Comparison of ENCODE assay signal across 8 cellular contexts in genomic region chr17:82213251-82214011, GRCh38. TPM values are rescaled to one million over a fixed set of nuclear protein-coding genes. Genes with fewer than 3 reads are reported as not detected.
A peak's percentile ranks its signal among the peaks of the same experiment; 100 is the strongest.
DNase-seq lines count a peak whose midpoint lies in the region; ATAC-seq, FAIRE-seq and TF ChIP-seq lines count a peak whose summit lies in the region.

No MANE protein-coding gene starts in this region.

- H2AFZ ChIP-seq in SK-N-SH (ENCODE audit: low read depth), result peak overlapping the region; percentile 80; the same call in 1 of the 2 replicates
- peak overlapping the region; percentile 87 for H2AFZ ChIP-seq in GM12878 (ENCODE audit: control insufficient read depth, low read depth, low read length)

- peak overlapping the region; percentile 99 for H3K4me2 ChIP-seq in SK-N-SH
- peak overlapping the region; percentile 81 for H3K4me2 ChIP-seq in GM12878 (ENCODE audit: control insufficient read depth, insufficient read depth)

- DNase-seq in A172 (ENCODE audit: low spot score) (peak; percentile 58), GM13977 (ENCODE audit: low spot score) (peak; percentile 77), HT-29 (ENCODE audit: low spot score) (peak; percentile 43), SK-N-SH (peak; percentile 97), GM12878 (ENCODE audit: low read depth, low spot score) (no peak), sciatic nerve (ENCODE audit: low spot score) (peak; percentile 61), posterior vena cava (ENCODE audit: low spot score) (no peak)

- H3K27ac ChIP-seq in SK-N-SH (ENCODE audit: low read depth in 2 of 2, low read length in 1 of 2) (peak overlapping the region; percentile 83 to 89), GM12878 (ENCODE audit: control insufficient read depth, insufficient read depth) (peak overlapping the region; percentile 72)

- H3K9me2 ChIP-seq in SK-N-SH, result no peaks in the 10 kb centered on the region

- POLR2A ChIA-PET in SK-N-SH (lab: Yijun Ruan, JAX) (no interaction called here), GM12878 (lab: Charles Lee) (interaction anchor here (1.9 to 3.0 kb wide), 2 partner anchors 16 to 84 kb away, joined by 10 read pairs; partner anchors contain the start of gene SLC16A3)

- ATAC-seq in GM12878 (peak; percentile 33), sciatic nerve (peak; percentile 48)

- peaks cover 28 to 43% of the 10 kb centered on the region in 2 experiments for H3K4me1 ChIP-seq in SK-N-SH (ENCODE audit: control insufficient read depth in 1 of 2, insufficient read depth in 2 of 2, low read depth in 1 of 2, low read length in 1 of 2)
- H3K4me1 ChIP-seq in GM12878 (ENCODE audit: control insufficient read depth, insufficient read depth, low read length), result peaks cover 29% of the 10 kb centered on the region

- peak; percentile 49 for TF ChIP-seq POLR2A in GM12878 (IDR thresholded peaks at IDR 0.05; ENCODE audit: low read depth, low read length)

- peak overlapping the region; percentile 93 for H3K9ac ChIP-seq in SK-N-SH
- peak overlapping the region; percentile 87 for H3K9ac ChIP-seq in GM12878 (ENCODE audit: control insufficient read depth, insufficient read depth, low read length)

- TF ChIP-seq RAD21 in SK-N-SH (IDR thresholded peaks at IDR 0.05; ENCODE audit: low read length) (no peak), GM12878 (IDR thresholded peaks at IDR 0.05; ENCODE audit: insufficient read depth, low read depth, low read length) (no peak)

- H3K36me3 ChIP-seq in SK-N-SH (replicated peaks in 1 of 2; ENCODE audit: control insufficient read depth in 1 of 2, insufficient read depth in 2 of 2, low read length in 1 of 2) (peaks cover 0 to 8% of the 10 kb centered on the region in 2 experiments), GM12878 (ENCODE audit: control insufficient read depth in 2 of 2, insufficient read depth in 2 of 2, low read length in 1 of 2) (no peaks in the 10 kb centered on the region)

- FAIRE-seq in GM12878 (lab: Jason Lieb, UNC), result peak; percentile 47

- TF ChIP-seq CTCF in GM13977 (IDR thresholded peaks at IDR 0.05; ENCODE audit: extremely low read depth, insufficient read depth, missing control alignments), result no peak
- no peak for TF ChIP-seq CTCF in SK-N-SH (IDR thresholded peaks at IDR 0.05)
- no peak for TF ChIP-seq CTCF in GM12878 (IDR thresholded peaks at IDR 0.05 in 2 of 3, conservative IDR thresholded peaks at IDR 0.05 in 1 of 3; ENCODE audit: control insufficient read depth in 2 of 3, extremely low read depth in 1 of 3, insufficient read depth in 1 of 3, low read depth in 3 of 3, low read length in 3 of 3)

- H3K9me3 ChIP-seq in SK-N-SH (no peaks in the 10 kb centered on the region), GM12878 (replicated peaks; ENCODE audit: control insufficient read depth, insufficient read depth, low read length) (no peaks in the 10 kb centered on the region)

- no peaks in the 10 kb centered on the region for H3K27me3 ChIP-seq in SK-N-SH (ENCODE audit: insufficient read depth)
- no peaks in the 10 kb centered on the region for H3K27me3 ChIP-seq in GM12878 (replicated peaks in 1 of 2; ENCODE audit: control insufficient read depth in 2 of 2, insufficient read depth in 2 of 2, low read length in 1 of 2)

- RAD21 ChIA-PET in GM12878 (lab: Charles Lee; ENCODE audit: unreplicated experiment), result interaction anchor here (1.1 kb wide), 1 partner anchor 85 kb away, joined by 3 read pairs; no protein-coding TSS in a partner anchor

- in situ Hi-C loops in GM13977 (cut with MboI; ENCODE audit: low pct_unique_long_range_greater_than_20kb, low sequenced_read_pairs, unreplicated experiment), result no loop called here
- in situ Hi-C loops in GM12878 (cut with MboI), result no loop called here

- H4K20me1 ChIP-seq in SK-N-SH (ENCODE audit: insufficient read depth) (no peaks in the 10 kb centered on the region), GM12878 (ENCODE audit: control insufficient read depth, insufficient read depth) (no peaks in the 10 kb centered on the region)

- peaks cover 29% of the 10 kb centered on the region for H3F3A ChIP-seq in SK-N-SH (replicated peaks; ENCODE audit: insufficient read depth)

- peak overlapping the region; percentile 76 to 88 for H3K4me3 ChIP-seq in SK-N-SH (ENCODE audit: low read depth in 2 of 2, low read length in 1 of 2)
- H3K4me3 ChIP-seq in GM12878, result peak overlapping the region; percentile 76
- H3K4me3 ChIP-seq in iPS-11a (ENCODE audit: low read depth, low read length), result peak overlapping the region; percentile 61

- H3K79me2 ChIP-seq in SK-N-SH (ENCODE audit: insufficient read depth), result peaks cover 35% of the 10 kb centered on the region
- no peaks in the 10 kb centered on the region; the same call in 1 of the 2 replicates for H3K79me2 ChIP-seq in GM12878 (ENCODE audit: control insufficient read depth, insufficient read depth, low read length)

- BruUV-seq in GM12878 (replicated peaks; lab: Mats Ljungman, UMichigan), result no TSS peak

- SMC1A ChIA-PET in GM12878 (lab: Charles Lee; ENCODE audit: uncharacterized antibody, unreplicated experiment), result interaction anchor here (1.0 kb wide), 1 partner anchor 15 kb away, joined by 3 read pairs; the partner anchor contains the start of gene SLC16A3

- CTCF ChIA-PET in SK-N-SH (lab: Yijun Ruan, JAX), result interaction anchor here (1.5 to 3.1 kb wide), 6 partner anchors 7 to 183 kb away, joined by 3 to 15 read pairs (median 7); partner anchors contain the start of gene RAC3
- CTCF ChIA-PET in GM12878 (lab: Yijun Ruan, JAX), result interaction anchor here (0.6 to 1.6 kb wide), 2 partner anchors 7 to 1502 kb away, joined by 4 to 5 read pairs; no protein-coding TSS in a partner anchor

- intact Hi-C loops in GM12878 (cut with micrococcal nuclease; ENCODE audit: unreplicated experiment), result loop anchor here (2.0 kb wide), 1 partner anchor 15 kb away; the partner anchor contains the start of gene SLC16A3
- intact Hi-C loops in sciatic nerve (cut with DNase I), result no loop called here
- intact Hi-C loops in posterior vena cava (cut with DNase I), result no loop called here

- 9% methylated on average over 32 of the region's 37 CpGs for WGBS in SK-N-SH (ENCODE audit: low lambda C conversion rate)
- WGBS in GM12878 (ENCODE audit: insufficient coverage, insufficient replicate concordance, low lambda C conversion rate, missing lambda C conversion rate), result 6% methylated on average over 31 of the region's 37 CpGs

- peak in 1 of 2 experiments; percentile 21; a peak in 1 of 4 replicates for TF ChIP-seq EP300 in SK-N-SH (IDR thresholded peaks at IDR 0.05; ENCODE audit: borderline replicate concordance in 1 of 2, low read depth in 1 of 2, low read length in 1 of 2)
- TF ChIP-seq EP300 in GM12878 (IDR thresholded peaks at IDR 0.05; ENCODE audit: borderline replicate concordance in 1 of 2, control insufficient read depth in 1 of 2, low read depth in 2 of 2, low read length in 2 of 2), result no peak

TF ChIP-seq in GM12878, 131 proteins besides CTCF, POLR2A, EP300 and RAD21 (continues in another document):
- TF ChIP-seq RAD51 (IDR thresholded peaks at IDR 0.05), result no peak
- TF ChIP-seq BMI1 (IDR thresholded peaks at IDR 0.05; ENCODE audit: borderline replicate concordance), result no peak

RNA-seq across cellular contexts. Expression of gene CCDC57, which starts 0.8 kb away (rescaled TPM):
- total RNA-seq in A172 (2014; rRNA removed; shearing (Covaris generic)), result 8.9 and 14.6 TPM in 2 replicates
- total RNA-seq in HT-29 (2014; rRNA removed; shearing (Covaris generic)), result 47.6 and 48.2 TPM in 2 replicates
- polyA plus RNA-seq in SK-N-SH (2012; rRNA removed), result 68.6 and 82.9 TPM in 2 replicates
- 11.2 and 17.5 TPM in 2 replicates for polyA plus RNA-seq in SK-N-SH (2012; cell fraction: cytosol; rRNA removed)
- 417 and 423 TPM in 2 replicates for polyA plus RNA-seq in SK-N-SH (2012; cell fraction: nucleus; rRNA removed)
- 92.3 and 116 TPM in 2 replicates for total RNA-seq in GM12878 (2013; cell fraction: nucleolus; rRNA removed)
- 43.0 and 49.0 TPM in 2 replicates for total RNA-seq in GM12878 (2014; rRNA removed)
- total RNA-seq in GM12878 (2014; rRNA removed; fragmentation: Illumina TruSeq; extraction: Trizol), result 36.9 and 42.5 TPM in 2 replicates
- 69.1 and 74.1 TPM in 2 replicates for total RNA-seq in GM12878 (2021)
- 82.9 TPM for polyA plus RNA-seq in GM12878 (2011; ENCODE audit: low read depth)
- 16.2 and 30.5 TPM in 2 replicates for polyA plus RNA-seq in GM12878 (2011; rRNA removed)
- 93.0 and 152 TPM in 2 replicates for polyA plus RNA-seq in GM12878 (2011; cell fraction: cytosol; rRNA removed)
- polyA plus RNA-seq in GM12878 (2011; cell fraction: nucleus; rRNA removed), result 97.1 and 115 TPM in 2 replicates
- 44.5 and 61.4 TPM in 2 replicates for polyA plus RNA-seq in GM12878 (2012)
- 7.2 and 29.3 TPM in 2 replicates for polyA plus RNA-seq in GM12878 (2014; fragmentation: Illumina TruSeq; extraction: Trizol)
- 10 to 100 TPM in 1 of 2 experiments, 1 to 10 TPM in 1; 5.4 to 18.0 TPM for polyA plus RNA-seq in GM12878 (2014; fragmentation: Nextera tagmentation; extraction: Ambion mirVana)
- 123 and 135 TPM in 2 replicates for polyA plus RNA-seq in GM12878 (2014; rRNA removed)
- 10 to 100 TPM; 77.2 to 80.3 TPM for polyA plus RNA-seq in GM12878 (2016; fragmentation: Nextera tagmentation; extraction: Ambion mirVana)
- polyA minus RNA-seq in GM12878 (2011; rRNA and poly(A)+ RNA removed), result 9.0 and 23.6 TPM in 2 replicates
- polyA minus RNA-seq in GM12878 (2011; cell fraction: cytosol; rRNA and poly(A)+ RNA removed), result 7.8 and 11.4 TPM in 2 replicates
- 13.3 and 20.4 TPM in 2 replicates for polyA minus RNA-seq in GM12878 (2011; cell fraction: nucleus; rRNA and poly(A)+ RNA removed)
- total RNA-seq in sciatic nerve, result 50.6 TPM
- total RNA-seq in posterior vena cava, result 10 to 100 TPM; 20.3 to 28.5 TPM

RNA-seq across cellular contexts. Expression of gene SLC16A3, which starts 15.4 kb away (rescaled TPM):
- total RNA-seq in A172 (2014; rRNA removed; shearing (Covaris generic)), result 65.3 and 66.7 TPM in 2 replicates
- total RNA-seq in HT-29 (2014; rRNA removed; shearing (Covaris generic)), result 132 and 156 TPM in 2 replicates
- polyA plus RNA-seq in SK-N-SH (2012; rRNA removed) (68.8 and 70.7 TPM in 2 replicates), GM12878 (2011; rRNA removed) (18.0 and 44.4 TPM in 2 replicates), GM12878 (2014; fragmentation: Illumina TruSeq; extraction: Trizol) (0.44 and 4.6 TPM in 2 replicates), GM12878 (2014; fragmentation: Nextera tagmentation; extraction: Ambion mirVana) (1 to 10 TPM in 1 of 2 experiments, under 1 TPM in 1; 0.10 to 1.2 TPM), GM12878 (2014; rRNA removed) (30.0 and 33.0 TPM in 2 replicates), GM12878 (2016; fragmentation: Nextera tagmentation; extraction: Ambion mirVana) (1 to 10 TPM; 4.3 to 5.7 TPM)
- polyA plus RNA-seq in SK-N-SH (2012; cell fraction: cytosol; rRNA removed), result 25.2 and 42.6 TPM in 2 replicates
- polyA plus RNA-seq in SK-N-SH (2012; cell fraction: nucleus; rRNA removed), result 38.5 and 58.7 TPM in 2 replicates
- total RNA-seq in GM12878 (2013; cell fraction: nucleolus; rRNA removed), result 264 and 312 TPM in 2 replicates
- total RNA-seq in GM12878 (2014; rRNA removed) (33.4 and 37.8 TPM in 2 replicates), GM12878 (2014; rRNA removed; fragmentation: Illumina TruSeq; extraction: Trizol) (10.2 and 10.3 TPM in 2 replicates), GM12878 (2021) (46.5 and 49.5 TPM in 2 replicates), sciatic nerve (53.1 TPM), posterior vena cava (10 to 100 TPM; 53.7 to 65.6 TPM)
- 24.0 TPM for polyA plus RNA-seq in GM12878 (2011; ENCODE audit: low read depth)
- 60.2 and 98.5 TPM in 2 replicates for polyA plus RNA-seq in GM12878 (2011; cell fraction: cytosol; rRNA removed)
- polyA plus RNA-seq in GM12878 (2011; cell fraction: nucleus; rRNA removed), result 75.2 and 100 TPM in 2 replicates
- 102 and 145 TPM in 2 replicates for polyA plus RNA-seq in GM12878 (2012)
- 47.3 and 89.5 TPM in 2 replicates for polyA minus RNA-seq in GM12878 (2011; rRNA and poly(A)+ RNA removed)
- 32.2 and 37.6 TPM in 2 replicates for polyA minus RNA-seq in GM12878 (2011; cell fraction: cytosol; rRNA and poly(A)+ RNA removed)
- 66.3 and 84.2 TPM in 2 replicates for polyA minus RNA-seq in GM12878 (2011; cell fraction: nucleus; rRNA and poly(A)+ RNA removed)

Comparison
In these comparisons a context has a peak if more than half of its experiments do, and no peak if none do; other contexts are left out.
1. DNase-seq: peak in A172 (single experiment), GM13977 (single experiment), HT-29 (single experiment), SK-N-SH (single experiment) and sciatic nerve (single experiment); none in GM12878 (single experiment) and posterior vena cava (single experiment).
2. Peak in every context shown above with its lines, with median percentiles within 50 percentile points of each other: H3K4me3 ChIP-seq.